In genomic region chr2:20182241-20182931, GRCh38 we compare ENCODE assay signal across 13 cellular contexts. TPM values are rescaled to one million over a fixed set of nuclear protein-coding genes. Genes with fewer than 3 reads are reported as not detected.
DNase-seq lines count a peak whose midpoint lies in the region; ATAC-seq, FAIRE-seq and TF ChIP-seq lines count a peak whose summit lies in the region.
"Had no signal": no experiment of that assay in that cellular context is flagged by ENCODE, and none has a peak within 500 bp of the region (broad histone marks: within the 10 kb centered on the region; RNA-seq: fewer than 3 reads in every experiment).

No MANE protein-coding gene starts in this region.

- TF ChIP-seq RAD21 in K562 (CRISPR knock-in tag; conservative IDR thresholded peaks at IDR 0.05 in 1 of 2, IDR thresholded peaks at IDR 0.05 in 1 of 2) = no peak

- TF ChIP-seq EP300 in K562 (IDR thresholded peaks at IDR 0.05; ENCODE audit: low read length) = no peak

- no peaks in the 10 kb centered on the region for H3K79me2 ChIP-seq in K562 (ENCODE audit: control insufficient read depth, insufficient read depth, low read length)

- in situ Hi-C loops in K562 (cut with MboI) = no loop called here

- H3K27me3 ChIP-seq in K562 (ENCODE audit: control insufficient read depth in 2 of 2, insufficient read depth in 2 of 2, low read length in 2 of 2) = peaks cover 4 to 22% of the 10 kb centered on the region in 2 experiments; a peak in 4 of 5 replicates
- no peaks in the 10 kb centered on the region for H3K27me3 ChIP-seq in left lung
- no peaks in the 10 kb centered on the region for H3K27me3 ChIP-seq in tibial artery
- H3K27me3 ChIP-seq: gastrocnemius medialis had no signal

- peak; percentile 97 for FAIRE-seq in K562 (lab: Jason Lieb, UNC)
- FAIRE-seq in GM12891 (lab: Jason Lieb, UNC) = no peak

- DNase-seq in HPDE6-E6E7 (ENCODE audit: extremely low spot score) (peak; percentile 83), K562 (ENCODE audit: extremely low read depth in 1 of 4, low spot score in 3 of 4) (peak; percentile 52 to 82 (median 68)), left lung (peak; percentile 90 to 91), tibial artery (no peak), GM12891 (ENCODE audit: insufficient read length, low spot score) (no peak)
- DNase-seq: gastrocnemius medialis, midbrain, NCI-H2081 had no signal

- TF ChIP-seq CTCF in 22Rv1 (IDR thresholded peaks at IDR 0.05) = no peak
- TF ChIP-seq CTCF in K562 (IDR thresholded peaks at IDR 0.05 in 2 of 3, conservative IDR thresholded peaks at IDR 0.05 in 1 of 3; ENCODE audit: insufficient read depth in 2 of 3, low read depth in 1 of 3, low read length in 3 of 3) = no peak
- no peak for TF ChIP-seq CTCF in left lung (IDR thresholded peaks at IDR 0.05)
- no peak for TF ChIP-seq CTCF in tibial artery (IDR thresholded peaks at IDR 0.05)

- no TSS peak for BruUV-seq in K562 (replicated peaks; lab: Mats Ljungman, UMichigan)

- H2AFZ ChIP-seq in K562 (ENCODE audit: low read depth, low read length) = peak overlapping the region; percentile 85

- no peaks in the 10 kb centered on the region for H3K9me1 ChIP-seq in K562 (ENCODE audit: control insufficient read depth, insufficient read depth, low read length)

- TF ChIP-seq POLR2A in K562 (conservative IDR thresholded peaks at IDR 0.05) (no peak), GM12891 (IDR thresholded peaks at IDR 0.05; ENCODE audit: low read depth, low read length) (no peak)

- no peak overlapping the region for H3K9ac ChIP-seq in K562 (ENCODE audit: insufficient read depth in 1 of 2, low read depth in 2 of 2, low read length in 2 of 2)

- ATAC-seq in K562 (peak; percentile 89), left lung (peak; percentile 32), GM18519 (IDR thresholded peaks at IDR 0.05; ENCODE audit: low FRiP score, unreplicated experiment) (no peak), GM19397 (IDR thresholded peaks at IDR 0.05; ENCODE audit: unreplicated experiment) (no peak)
- ATAC-seq: gastrocnemius medialis had no signal

- no peaks in the 10 kb centered on the region for H4K20me1 ChIP-seq in K562 (replicated peaks; ENCODE audit: control insufficient read depth, insufficient read depth, low read length)

- intact Hi-C loops in K562 (cut with micrococcal nuclease) (no loop called here), left lung (cut with DNase I) (no loop called here), tibial artery (cut with DNase I; ENCODE audit: low total_unique reads) (no loop called here)

- no peaks in the 10 kb centered on the region for H3K36me3 ChIP-seq in K562 (ENCODE audit: control insufficient read depth, insufficient read depth, low read length)
- H3K36me3 ChIP-seq in left lung = no peaks in the 10 kb centered on the region
- H3K36me3 ChIP-seq in tibial artery = no peaks in the 10 kb centered on the region
- H3K36me3 ChIP-seq: gastrocnemius medialis had no signal

- CTCF ChIA-PET in K562 (lab: Yijun Ruan, JAX; ENCODE audit: low intra/inter-chr PET ratio) = no interaction called here

- H3K9me3 ChIP-seq in K562 (replicated peaks; ENCODE audit: control insufficient read depth, insufficient read depth, low read depth, low read length) (no peaks in the 10 kb centered on the region), left lung (no peaks in the 10 kb centered on the region), tibial artery (no peaks in the 10 kb centered on the region)
- H3K9me3 ChIP-seq: gastrocnemius medialis had no signal

- H3K4me3 ChIP-seq in K562 (no peak overlapping the region), left lung (no peak overlapping the region), tibial artery (no peak overlapping the region)
- H3K4me3 ChIP-seq: gastrocnemius medialis, smooth muscle cell had no signal

- peak overlapping the region; percentile 49; the same call in 1 of the 2 replicates for H3K4me2 ChIP-seq in K562 (ENCODE audit: insufficient read depth, low read length)
- H3K4me2 ChIP-seq: smooth muscle cell had no signal

- H3K4me1 ChIP-seq in K562 (replicated peaks in 1 of 2; ENCODE audit: control insufficient read depth in 2 of 2, insufficient read depth in 2 of 2, low read length in 2 of 2) (peaks cover 27 to 35% of the 10 kb centered on the region in 2 experiments), left lung (peaks cover 8 to 26% of the 10 kb centered on the region in 2 donors), tibial artery (peaks cover 0 to 5% (median 0%) of the 10 kb centered on the region in 4 donors)
- H3K4me1 ChIP-seq: gastrocnemius medialis had no signal

- POLR2A ChIA-PET in K562 (lab: Yijun Ruan, JAX) = no interaction called here

- H3K27ac ChIP-seq in 22Rv1 = peak overlapping the region; percentile 52
- peak overlapping the region; percentile 56; the same call in 1 of the 3 replicates for H3K27ac ChIP-seq in K562 (ENCODE audit: extremely low read depth, low read depth, low read length)
- peak overlapping the region; percentile 42 to 43 for H3K27ac ChIP-seq in left lung
- H3K27ac ChIP-seq in tibial artery = no peak overlapping the region
- H3K27ac ChIP-seq: gastrocnemius medialis, HL-60 had no signal

- WGBS in K562 (ENCODE audit: insufficient coverage, low coverage, missing lambda C conversion rate) = 22% methylated on average over 15 of the region's 16 CpGs

TF ChIP-seq in K562, 482 proteins besides CTCF, POLR2A, EP300 and RAD21 (continues in another document):
- TF ChIP-seq, protein P1, sequence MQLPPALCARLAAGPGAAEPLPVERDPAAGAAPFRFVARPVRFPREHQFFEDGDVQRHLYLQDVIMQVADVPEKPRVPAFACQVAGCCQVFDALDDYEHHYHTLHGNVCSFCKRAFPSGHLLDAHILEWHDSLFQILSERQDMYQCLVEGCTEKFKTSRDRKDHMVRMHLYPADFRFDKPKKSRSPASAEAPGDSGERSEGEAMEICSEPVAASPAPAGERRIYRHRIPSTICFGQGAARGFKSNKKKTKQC (CRISPR knock-in tag; IDR thresholded peaks at IDR 0.05) = no peak
- no peak for TF ChIP-seq TCFL5 (CRISPR knock-in tag; conservative IDR thresholded peaks at IDR 0.05)
- no peak for TF ChIP-seq E2F4 (CRISPR knock-in tag; IDR thresholded peaks at IDR 0.05; ENCODE audit: low read depth)
- TF ChIP-seq SREBF2 (CRISPR knock-in tag; IDR thresholded peaks at IDR 0.05) = no peak
- TF ChIP-seq SNAPC5 (CRISPR knock-in tag; IDR thresholded peaks at IDR 0.05) = no peak
- no peak for TF ChIP-seq PHB (CRISPR knock-in tag; IDR thresholded peaks at IDR 0.05)
- no peak for TF ChIP-seq HNRNPUL1 (IDR thresholded peaks at IDR 0.05; ENCODE audit: low read length)

TF ChIP-seq in GM12891, 5 proteins besides CTCF, POLR2A, EP300 and RAD21:
- TF ChIP-seq POU2F2 (IDR thresholded peaks at IDR 0.05; ENCODE audit: low read depth, low read length) = no peak
- TF ChIP-seq SPI1 (IDR thresholded peaks at IDR 0.05; ENCODE audit: low read depth, low read length) = no peak
- no peak for TF ChIP-seq PAX5 (IDR thresholded peaks at IDR 0.05; ENCODE audit: insufficient read depth, low read length, severe bottlenecking)
- TF ChIP-seq TAF1 (IDR thresholded peaks at IDR 0.05; ENCODE audit: low read depth, low read length) = no peak
- no peak for TF ChIP-seq POLR2AphosphoS5 (IDR thresholded peaks at IDR 0.05; ENCODE audit: low read depth, low read length)
TF ChIP-seq in GM12891: peak in this region for 0.

RNA-seq across cellular contexts. Expression of gene SDC1, which starts 42.5 kb away (rescaled TPM):
- total RNA-seq in K562 (2011; cell fraction: chromatin; rRNA removed; ENCODE audit: low replicate concordance) = 0.28 and 0.90 TPM in 2 replicates
- 0.39 and 1.3 TPM in 2 replicates for total RNA-seq in K562 (2011; cell fraction: nucleolus; rRNA removed)
- total RNA-seq in K562 (2011; cell fraction: nucleoplasm; rRNA removed) = 0.37 and 0.46 TPM in 2 replicates
- total RNA-seq in K562 (2014; rRNA removed) (1.5 and 1.7 TPM in 2 replicates), K562 (2014; rRNA removed; fragmentation: Illumina TruSeq; extraction: Trizol) (0.35 and 0.40 TPM in 2 replicates), K562 (2015; rRNA removed; fragmentation: Illumina TruSeq; extraction: Trizol) (1.4 and 1.6 TPM in 2 replicates), K562 (2021) (2.7 TPM in 2 replicates), left lung (100 to 1,000 TPM; 127 to 278 TPM)
- polyA plus RNA-seq in K562 (2011; rRNA removed) (0.39 and 2.7 TPM in 2 replicates), K562 (2014; fragmentation: Illumina TruSeq; extraction: Trizol) (0.49 and 1.2 TPM in 2 replicates), K562 (2014; fragmentation: Nextera tagmentation; extraction: Ambion mirVana) (under 1 TPM; 0.06 to 0.14 TPM), K562 (2014; rRNA removed) (1.1 and 1.8 TPM in 2 replicates)
- polyA plus RNA-seq in K562 (2011; cell fraction: cytosol; rRNA removed) = 2.3 and 2.9 TPM in 2 replicates
- 0.34 and 2.7 TPM in 2 replicates for polyA plus RNA-seq in K562 (2011; cell fraction: nucleus; rRNA removed)
- polyA plus RNA-seq in K562 (2012) = 0.86 and 0.90 TPM in 2 replicates
- polyA minus RNA-seq in K562 (2011; rRNA and poly(A)+ RNA removed) = 0.39 and 1.3 TPM in 2 replicates
- polyA minus RNA-seq in K562 (2011; cell fraction: cytosol; rRNA and poly(A)+ RNA removed) = 0.57 and 3.1 TPM in 2 replicates
- polyA minus RNA-seq in K562 (2011; cell fraction: nucleus; rRNA and poly(A)+ RNA removed) = 0.13 and 0.56 TPM in 2 replicates
- 25.5 TPM for polyA plus RNA-seq in GM12891 (2012; ENCODE audit: low read depth, missing spikeins)

Comparison
In these comparisons a context has a peak if more than half of its experiments do, and no peak if none do; other contexts are left out.
1. H3K27ac ChIP-seq: peak in 22Rv1 (single experiment), K562 (single experiment) and left lung (2 of 2); none in tibial artery (0 of 2).
2. DNase-seq: peak in HPDE6-E6E7 (single experiment), K562 (4 of 4) and left lung (2 of 2); none in tibial artery (0 of 2) and GM12891 (single experiment).
3. ATAC-seq: peak in K562 (single experiment) and left lung (single experiment); none in GM18519 (single experiment) and GM19397 (single experiment).
4. RNA of gene SDC1, which starts 42.5 kb away (total RNA-seq): 127 to 278 TPM in left lung; 0.28 to 2.7 TPM in K562; every median in the first group is over 10 times any median in the second.